11 cellular contexts compared by ENCODE assay signal in the genomic region with DNA sequence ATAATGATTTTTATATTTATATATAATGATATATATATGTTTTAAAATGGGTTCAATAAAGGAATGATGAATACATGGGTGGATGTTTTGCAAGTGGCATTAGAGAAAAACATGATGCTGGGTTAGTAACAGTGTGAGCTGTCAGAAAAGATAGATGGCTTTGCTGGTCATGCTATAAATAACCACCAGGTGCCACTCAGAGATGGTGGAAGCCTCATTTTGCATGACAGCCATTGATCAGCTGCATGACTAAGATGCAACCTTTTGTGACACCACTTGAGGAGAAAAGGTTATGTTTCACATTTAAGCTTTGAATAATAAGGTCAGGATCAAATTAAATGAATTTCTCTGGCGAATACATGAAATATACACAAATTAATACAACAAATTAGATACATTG.
A peak's percentile ranks its signal among the peaks of the same experiment; 100 is the strongest.
DNase-seq lines count a peak whose midpoint lies in the region; ATAC-seq and TF ChIP-seq lines count a peak whose summit lies in the region.
"Had no signal": no experiment of that assay in that cellular context is flagged by ENCODE, and none has a peak within 500 bp of the region (broad histone marks: within the 10 kb centered on the region; RNA-seq: fewer than 3 reads in every experiment).

No MANE protein-coding gene starts in this region.

- no peaks in the 10 kb centered on the region for H3K36me3 ChIP-seq in brain microvascular endothelial cell (replicated peaks)
- no peaks in the 10 kb centered on the region for H3K36me3 ChIP-seq in mucosa of descending colon (ENCODE audit: low read depth)
- H3K36me3 ChIP-seq: cardiac muscle cell had no signal

- TF ChIP-seq CTCF in C4-2B (conservative IDR thresholded peaks at IDR 0.05): peak; percentile 23; the same call in 1 of the 2 replicates
- peak; percentile 47 for TF ChIP-seq CTCF in brain microvascular endothelial cell (IDR thresholded peaks at IDR 0.05; ENCODE audit: low read depth, low read length, missing control alignments)
- no peak for TF ChIP-seq CTCF in mucosa of descending colon (IDR thresholded peaks at IDR 0.05)

- intact Hi-C loops in mucosa of descending colon (cut with DNase I, micrococcal nuclease): no loop called here

- no peaks in the 10 kb centered on the region for H3K4me1 ChIP-seq in mucosa of descending colon (ENCODE audit: low read depth)

- H3K9me3 ChIP-seq in mucosa of descending colon: no peaks in the 10 kb centered on the region

- no peak overlapping the region for H3K27ac ChIP-seq in C4-2B
- no peak overlapping the region for H3K27ac ChIP-seq in brain microvascular endothelial cell
- H3K27ac ChIP-seq: cardiac muscle cell had no signal

- in situ Hi-C loops in brain microvascular endothelial cell (cut with HindIII; ENCODE audit: low pct_ligation_motif_present, low sequenced_read_pairs): no loop called here

- ATAC-seq in GM19452 (IDR thresholded peaks at IDR 0.05; ENCODE audit: unreplicated experiment) (peak; percentile 83), mucosa of descending colon (no peak)
- ATAC-seq in activated CD4-positive, CD25-positive, alpha-beta regulatory T cell treated with anti-CD3 and anti-CD28 coated beads, Interleukin-2, amount 50 U/mL, for 24 hours: no peak
- ATAC-seq: left colon had no signal

- H3K4me3 ChIP-seq in brain microvascular endothelial cell (ENCODE audit: low read depth, low read length) (no peak overlapping the region), mucosa of descending colon (no peak overlapping the region)
- H3K4me3 ChIP-seq: cardiac muscle cell had no signal

- DNase-seq in HuH-7 (ENCODE audit: low spot score) (peak; percentile 17), brain microvascular endothelial cell (no peak), NCI-H526 treated with DMSO at 0.1 percent for 48 hours (lab: John Stamatoyannopoulos, UW) (no peak), mucosa of descending colon (no peak)
- no peak for DNase-seq in activated CD4-positive, alpha-beta T cell treated with anti-CD3 and anti-CD28 coated beads for 1 hour
- DNase-seq: CD4-positive, CD25-positive, alpha-beta regulatory T cell; left colon had no signal

- no peaks in the 10 kb centered on the region for H3K27me3 ChIP-seq in brain microvascular endothelial cell (replicated peaks)
- H3K27me3 ChIP-seq: cardiac muscle cell had no signal
